ENCODE assay signal across 11 cellular contexts in genomic region chr9:115157245-115157674, GRCh38. TPM values are rescaled to one million over a fixed set of nuclear protein-coding genes. Genes with fewer than 3 reads are reported as not detected.
A peak's percentile ranks its signal among the peaks of the same experiment; 100 is the strongest.
DNase-seq lines count a peak whose midpoint lies in the region; ATAC-seq, FAIRE-seq and TF ChIP-seq lines count a peak whose summit lies in the region.
"Had no signal": no experiment of that assay in that cellular context is flagged by ENCODE, and none has a peak within 500 bp of the region (broad histone marks: within the 10 kb centered on the region; RNA-seq: fewer than 3 reads in every experiment).

No MANE protein-coding gene starts in this region.

- no peaks in the 10 kb centered on the region for H3K79me2 ChIP-seq in astrocyte (ENCODE audit: insufficient read depth, low read length)
- H3K79me2 ChIP-seq in keratinocyte (ENCODE audit: control insufficient read depth, insufficient read depth, low read length): no peaks in the 10 kb centered on the region

- TF ChIP-seq CTCF in astrocyte (IDR thresholded peaks at IDR 0.05; ENCODE audit: insufficient read depth, low read depth, low read length) (no peak), keratinocyte (optimal IDR thresholded peaks at IDR 0.05 in 1 of 3, IDR thresholded peaks at IDR 0.05 in 1 of 3, conservative IDR thresholded peaks at IDR 0.05 in 1 of 3; ENCODE audit: extremely low read depth in 1 of 3, insufficient read depth in 2 of 3, low read length in 3 of 3) (no peak)

- no peaks in the 10 kb centered on the region for H3K27me3 Mint-ChIP-seq in astrocyte (ENCODE audit: low read depth, unreplicated experiment)

- H3K4me2 ChIP-seq in astrocyte (ENCODE audit: low read length) (peak overlapping the region; percentile 58), keratinocyte (ENCODE audit: control insufficient read depth, extremely low read depth, insufficient read depth, low read depth, low read length) (peak overlapping the region; percentile 74)

- peak overlapping the region; percentile 85 for H3K27ac ChIP-seq in astrocyte (ENCODE audit: low read depth, low read length)
- peak overlapping the region; percentile 73 for H3K27ac ChIP-seq in keratinocyte (ENCODE audit: control insufficient read depth, insufficient read depth, low read length)
- H3K27ac ChIP-seq: heart right ventricle had no signal

- FAIRE-seq in astrocyte (lab: Jason Lieb, UNC) (peak; percentile 94), keratinocyte (lab: Jason Lieb, UNC) (peak; percentile 83), urothelium cell line (lab: Jason Lieb, UNC) (no peak)

- peak overlapping the region; percentile 57 for H3K9ac ChIP-seq in astrocyte (ENCODE audit: low read length)
- no peak overlapping the region for H3K9ac ChIP-seq in keratinocyte (ENCODE audit: control insufficient read depth, extremely low read depth, insufficient read depth, low read length)

- H3K4me1 ChIP-seq in astrocyte (ENCODE audit: insufficient read depth, low read length): peaks cover 11% of the 10 kb centered on the region
- H3K4me1 ChIP-seq in keratinocyte (ENCODE audit: control insufficient read depth, extremely low read depth, insufficient read depth, low read length): peaks cover 20% of the 10 kb centered on the region
- H3K4me1 ChIP-seq: heart right ventricle had no signal

- H3K9me1 ChIP-seq in keratinocyte (ENCODE audit: control insufficient read depth, extremely low read depth, insufficient read depth, low read length): no peaks in the 10 kb centered on the region

- DNase-seq in HS-5 (ENCODE audit: low read depth) (peak; percentile 76), astrocyte (ENCODE audit: low read depth) (peak; percentile 87), keratinocyte (ENCODE audit: low read depth, low spot score) (peak; percentile 49), urothelium cell line (ENCODE audit: low spot score) (peak; percentile 61), SK-N-DZ (ENCODE audit: low spot score) (no peak), DMS153 (lab: John Stamatoyannopoulos, UW) (no peak)
- DNase-seq: activated CD4-positive, alpha-beta T cell treated with anti-CD3 and anti-CD28 coated beads, Interleukin-2, amount 10 ng/mL, durations not matched to agents 24 days and 14 days; heart right ventricle; NCI-H146 had no signal

- dilution Hi-C loops in keratinocyte (cut with MboI; ENCODE audit: extremely low pct_ligation_motif_present, low sequenced_read_pairs): no loop called here

- H2AFZ ChIP-seq in astrocyte (ENCODE audit: low read depth, low read length) (no peak overlapping the region), keratinocyte (ENCODE audit: control insufficient read depth, low read length) (peak overlapping the region; percentile 45)

- H3K9me3 Mint-ChIP-seq in astrocyte (ENCODE audit: unreplicated experiment): peaks cover 3% of the 10 kb centered on the region
- H3K9me3 Mint-ChIP-seq: neural crest cell had no signal

- no peaks in the 10 kb centered on the region for H4K20me1 ChIP-seq in astrocyte (ENCODE audit: insufficient read depth, low read length)
- no peaks in the 10 kb centered on the region for H4K20me1 ChIP-seq in keratinocyte (ENCODE audit: control insufficient read depth, extremely low read depth, insufficient read depth, low read length)

- H3K27me3 ChIP-seq in astrocyte (ENCODE audit: insufficient read depth, low read length) (no peaks in the 10 kb centered on the region), keratinocyte (ENCODE audit: control insufficient read depth, extremely low read depth, insufficient read depth, low read length) (no peaks in the 10 kb centered on the region)
- H3K27me3 ChIP-seq: heart right ventricle had no signal

- H3K36me3 ChIP-seq in astrocyte (ENCODE audit: insufficient read depth, low read length) (no peaks in the 10 kb centered on the region), keratinocyte (ENCODE audit: control insufficient read depth in 2 of 2, extremely low read depth in 1 of 2, insufficient read depth in 2 of 2, low read length in 2 of 2) (no peaks in the 10 kb centered on the region)
- H3K36me3 ChIP-seq: heart right ventricle had no signal

- ATAC-seq in HG02759 (IDR thresholded peaks at IDR 0.05; ENCODE audit: unreplicated experiment): no peak

- no peak overlapping the region for H3K4me3 ChIP-seq in astrocyte (ENCODE audit: insufficient read depth, low read depth, low read length)
- H3K4me3 ChIP-seq in keratinocyte (ENCODE audit: control insufficient read depth in 2 of 3, extremely low read depth in 1 of 3, insufficient read depth in 2 of 3, low read depth in 1 of 3, low read length in 3 of 3): peak overlapping the region in 1 of 3 experiments; percentile 15
- H3K4me3 ChIP-seq: heart right ventricle had no signal

- peaks cover 27% of the 10 kb centered on the region for H3K4me1 Mint-ChIP-seq in astrocyte (ENCODE audit: low read depth, unreplicated experiment)
- H3K4me1 Mint-ChIP-seq: neural crest cell had no signal

- H3K9me3 ChIP-seq in astrocyte (ENCODE audit: insufficient read depth, low read depth, low read length): peaks cover 4% of the 10 kb centered on the region
- no peaks in the 10 kb centered on the region for H3K9me3 ChIP-seq in keratinocyte (ENCODE audit: control insufficient read depth, low read depth, low read length)
- H3K9me3 ChIP-seq: heart right ventricle had no signal

- H3K4me3 Mint-ChIP-seq in astrocyte (ENCODE audit: unreplicated experiment): no peak overlapping the region
- H3K4me3 Mint-ChIP-seq: activated CD4-positive, alpha-beta T cell treated with anti-CD3 and anti-CD28 coated beads, Interleukin-2, amount 10 ng/mL, durations not matched to agents 24 days and 14 days; neural crest cell had no signal

- H3K36me3 Mint-ChIP-seq in astrocyte (ENCODE audit: low read depth, unreplicated experiment): peaks cover 3% of the 10 kb centered on the region

- H3K27ac Mint-ChIP-seq in astrocyte (ENCODE audit: unreplicated experiment): peak overlapping the region; percentile 91
- H3K27ac Mint-ChIP-seq: activated CD4-positive, alpha-beta T cell treated with anti-CD3 and anti-CD28 coated beads, Interleukin-2, amount 10 ng/mL, durations not matched to agents 24 days and 14 days had no signal

RNA-seq across cellular contexts. Expression of gene TNC, which starts 39.3 kb away (rescaled TPM):
- total RNA-seq in astrocyte: 747 and 1,099 TPM in 2 replicates
- 50.0 to 103 TPM (median 58.7 TPM) in 3 replicates for polyA plus RNA-seq in keratinocyte
- polyA plus RNA-seq in keratinocyte (2011; ENCODE audit: low read depth): 9.7 TPM
- 11.0 and 13.9 TPM in 2 replicates for polyA plus RNA-seq in keratinocyte (2011; cell fraction: cytosol; rRNA removed)
- 220 and 317 TPM in 2 replicates for polyA plus RNA-seq in keratinocyte (2011; cell fraction: nucleus; rRNA removed)
- 9.3 and 67.3 TPM in 2 replicates for polyA plus RNA-seq in keratinocyte (2012; ENCODE audit: low replicate concordance)
- 156 to 171 TPM (median 163 TPM) in 3 replicates for polyA minus RNA-seq in keratinocyte
- 52.0 TPM for polyA minus RNA-seq in keratinocyte (2011; cell fraction: cytosol; rRNA and poly(A)+ RNA removed)
- 323 and 527 TPM in 2 replicates for polyA minus RNA-seq in keratinocyte (2011; cell fraction: nucleus; rRNA and poly(A)+ RNA removed)
- polyA plus RNA-seq in SK-N-DZ (2014; cell fraction: cytosol; rRNA removed): not detected in 2 replicates
- 0.06 and 0.13 TPM in 2 replicates for polyA plus RNA-seq in SK-N-DZ (2014; cell fraction: nucleus; rRNA removed)

Comparison
In these comparisons a context has a peak if more than half of its experiments do, and no peak if none do; other contexts are left out.
1. DNase-seq: peak in HS-5 (single experiment), astrocyte (single experiment), keratinocyte (single experiment) and urothelium cell line (single experiment); none in SK-N-DZ (single experiment) and DMS153 (single experiment).